In genomic region chr7:16660702-16661464, GRCh38 we compare ENCODE assay signal across 11 cellular contexts. TPM values are rescaled to one million over a fixed set of nuclear protein-coding genes. Genes with fewer than 3 reads are reported as not detected.
DNase-seq lines count a peak whose midpoint lies in the region; ATAC-seq and TF ChIP-seq lines count a peak whose summit lies in the region.
"Had no signal": no experiment of that assay in that cellular context is flagged by ENCODE, and none has a peak within 500 bp of the region (broad histone marks: within the 10 kb centered on the region; RNA-seq: fewer than 3 reads in every experiment).

No MANE protein-coding gene starts in this region.

- 75 to 77% methylated on average over 5 of the region's 5 CpGs for WGBS in thyroid gland, 2 donors

- H3K27me3 ChIP-seq in PC-3 (ENCODE audit: low read length) (no peaks in the 10 kb centered on the region), foreskin keratinocyte (no peaks in the 10 kb centered on the region), thyroid gland (no peaks in the 10 kb centered on the region)

- H3K4me3 ChIP-seq in PC-3 (ENCODE audit: low read length), result no peak overlapping the region
- no peak overlapping the region for H3K4me3 ChIP-seq in thyroid gland (replicated peaks in 1 of 3)
- H3K4me3 ChIP-seq: coronary artery had no signal

- POLR2A ChIA-PET in PC-3 (lab: Charles Lee; ENCODE audit: unreplicated experiment), result no interaction called here

- H3K4me3 Mint-ChIP-seq in activated T-cell treated with anti-CD3 and anti-CD28 coated beads, Interleukin-2, amount 50 U/mL, for 24 hours, result no peak overlapping the region
- H3K4me3 Mint-ChIP-seq: CD4-positive, alpha-beta T cell; nephron progenitor cell had no signal

- H3K27me3 Mint-ChIP-seq in activated T-cell treated with anti-CD3 and anti-CD28 coated beads, Interleukin-2, amount 50 U/mL, for 24 hours, result no peaks in the 10 kb centered on the region
- H3K27me3 Mint-ChIP-seq: CD4-positive, alpha-beta T cell had no signal

- peaks cover 50% of the 10 kb centered on the region for H4K20me1 ChIP-seq in PC-3 (ENCODE audit: low read length)

- H3K4me1 Mint-ChIP-seq in activated T-cell treated with anti-CD3 and anti-CD28 coated beads, Interleukin-2, amount 50 U/mL, for 24 hours (ENCODE audit: low read depth), result peaks cover 39% of the 10 kb centered on the region

- H3K36me3 ChIP-seq in PC-3 (ENCODE audit: low read depth, low read length) (peaks cover 21% of the 10 kb centered on the region; the same call in 1 of the 2 replicates), thyroid gland (no peaks in the 10 kb centered on the region)

- H3K4me1 ChIP-seq in PC-3 (ENCODE audit: insufficient read depth, low read length) (peaks cover 28% of the 10 kb centered on the region), foreskin keratinocyte (peaks cover 25% of the 10 kb centered on the region), thyroid gland (peaks cover 25 to 36% of the 10 kb centered on the region in 2 donors)

- TF ChIP-seq CTCF in PC-3 (conservative IDR thresholded peaks at IDR 0.05; ENCODE audit: low read depth, low read length) (no peak), foreskin keratinocyte (conservative IDR thresholded peaks at IDR 0.05) (no peak), thyroid gland (IDR thresholded peaks at IDR 0.05) (no peak), GM20000 (IDR thresholded peaks at IDR 0.05; ENCODE audit: extremely low read depth, missing control alignments) (no peak)

- intact Hi-C loops in PC-3 (cut with micrococcal nuclease) (no loop called here), thyroid gland (cut with DNase I) (no loop called here)

- no peaks in the 10 kb centered on the region for H3K9me2 ChIP-seq in PC-3 (replicated peaks; ENCODE audit: low read length)

- H3K9me3 ChIP-seq in PC-3 (ENCODE audit: low read length), result no peaks in the 10 kb centered on the region
- no peaks in the 10 kb centered on the region for H3K9me3 ChIP-seq in thyroid gland

- BruUV-seq in PC-3 (replicated peaks; lab: Mats Ljungman, UMichigan), result no TSS peak

- peaks cover 67% of the 10 kb centered on the region for H3K36me3 Mint-ChIP-seq in activated T-cell treated with anti-CD3 and anti-CD28 coated beads, Interleukin-2, amount 50 U/mL, for 24 hours (ENCODE audit: low read depth)

- peak overlapping the region; percentile 2 for H3K27ac Mint-ChIP-seq in activated T-cell treated with anti-CD3 and anti-CD28 coated beads, Interleukin-2, amount 50 U/mL, for 24 hours
- H3K27ac Mint-ChIP-seq: CD4-positive, alpha-beta T cell; nephron progenitor cell had no signal

- no peaks in the 10 kb centered on the region for H3F3A ChIP-seq in PC-3 (ENCODE audit: low read length, unreplicated experiment)

- H2AFZ ChIP-seq in PC-3 (ENCODE audit: low read length), result no peak overlapping the region

- peak overlapping the region; percentile 75 for H3K4me2 ChIP-seq in PC-3 (ENCODE audit: low read length)

- H3K27ac ChIP-seq in PC-3 (ENCODE audit: low read length), result peak overlapping the region; percentile 35
- no peak overlapping the region for H3K27ac ChIP-seq in foreskin keratinocyte
- peak overlapping the region in 2 of 3 donors; percentile 14 to 16 for H3K27ac ChIP-seq in thyroid gland
- H3K27ac ChIP-seq: coronary artery had no signal

- peaks cover 94% of the 10 kb centered on the region for H3K79me2 ChIP-seq in PC-3 (ENCODE audit: low read length)

- ATAC-seq in PC-3, result peak; percentile 76
- peak; percentile 93 for ATAC-seq in foreskin keratinocyte
- ATAC-seq in GM18867 (IDR thresholded peaks at IDR 0.05; ENCODE audit: unreplicated experiment), result no peak
- no peak for ATAC-seq in GM21526 (IDR thresholded peaks at IDR 0.05; ENCODE audit: low FRiP score, unreplicated experiment)

- no peak for DNase-seq in activated T-cell treated with anti-CD3 and anti-CD28 coated beads, Interleukin-2, amount 50 U/mL, for 24 hours
- no peak for DNase-seq in activated T-cell treated with anti-CD3 and anti-CD28 coated beads, Interleukin-2, amount 50 U/mL, for 48 hours
- DNase-seq in PC-3, result peak; percentile 70
- DNase-seq in foreskin keratinocyte, result peak; percentile 72 to 83
- DNase-seq in thyroid gland, result no peak
- DNase-seq in GM20000 (ENCODE audit: low spot score), result no peak
- DNase-seq: CD4-positive, alpha-beta T cell; nephron progenitor cell had no signal

- TF ChIP-seq POLR2A in thyroid gland (IDR thresholded peaks at IDR 0.05), result no peak

- H3K9ac ChIP-seq in PC-3 (ENCODE audit: low read length), result no peak overlapping the region

- H3K9me3 Mint-ChIP-seq in activated T-cell treated with anti-CD3 and anti-CD28 coated beads, Interleukin-2, amount 50 U/mL, for 24 hours, result no peaks in the 10 kb centered on the region
- H3K9me3 Mint-ChIP-seq: CD4-positive, alpha-beta T cell; nephron progenitor cell had no signal

- CTCF ChIA-PET in PC-3 (lab: Charles Lee), result no interaction called here

RNA-seq across cellular contexts. Expression of gene BZW2, which starts 14.9 kb away (rescaled TPM):
- total RNA-seq in PC-3 (2014; rRNA removed) (86.1 and 94.1 TPM in 2 replicates), foreskin keratinocyte (67.4 and 72.8 TPM in 2 replicates), thyroid gland (10 to 100 TPM; 63.0 to 69.0 (median 66.8) TPM)
- polyA plus RNA-seq in foreskin keratinocyte, result 53.1 and 66.9 TPM in 2 replicates

RNA-seq across cellular contexts. Expression of gene ANKMY2, which starts 15.3 kb away (rescaled TPM):
- 7.7 and 8.5 TPM in 2 replicates for total RNA-seq in PC-3 (2014; rRNA removed)
- 10.1 and 10.2 TPM in 2 replicates for total RNA-seq in foreskin keratinocyte
- polyA plus RNA-seq in foreskin keratinocyte, result 5.3 and 5.4 TPM in 2 replicates
- 10 to 100 TPM; 21.2 to 35.1 (median 23.9) TPM for total RNA-seq in thyroid gland

Comparison
In these comparisons a context has a peak if more than half of its experiments do, and no peak if none do; other contexts are left out.
1. DNase-seq: peak in PC-3 (single experiment) and foreskin keratinocyte (2 of 2); none in activated T-cell treated with anti-CD3 and anti-CD28 coated beads, Interleukin-2, amount 50 U/mL, for 24 hours (single experiment), activated T-cell treated with anti-CD3 and anti-CD28 coated beads, Interleukin-2, amount 50 U/mL, for 48 hours (0 of 2), thyroid gland (0 of 2) and GM20000 (single experiment).
2. ATAC-seq: peak in PC-3 (single experiment) and foreskin keratinocyte (single experiment); none in GM18867 (single experiment) and GM21526 (single experiment).